Comparison of ENCODE assay signal across 1 cellular context in the genomic region with DNA sequence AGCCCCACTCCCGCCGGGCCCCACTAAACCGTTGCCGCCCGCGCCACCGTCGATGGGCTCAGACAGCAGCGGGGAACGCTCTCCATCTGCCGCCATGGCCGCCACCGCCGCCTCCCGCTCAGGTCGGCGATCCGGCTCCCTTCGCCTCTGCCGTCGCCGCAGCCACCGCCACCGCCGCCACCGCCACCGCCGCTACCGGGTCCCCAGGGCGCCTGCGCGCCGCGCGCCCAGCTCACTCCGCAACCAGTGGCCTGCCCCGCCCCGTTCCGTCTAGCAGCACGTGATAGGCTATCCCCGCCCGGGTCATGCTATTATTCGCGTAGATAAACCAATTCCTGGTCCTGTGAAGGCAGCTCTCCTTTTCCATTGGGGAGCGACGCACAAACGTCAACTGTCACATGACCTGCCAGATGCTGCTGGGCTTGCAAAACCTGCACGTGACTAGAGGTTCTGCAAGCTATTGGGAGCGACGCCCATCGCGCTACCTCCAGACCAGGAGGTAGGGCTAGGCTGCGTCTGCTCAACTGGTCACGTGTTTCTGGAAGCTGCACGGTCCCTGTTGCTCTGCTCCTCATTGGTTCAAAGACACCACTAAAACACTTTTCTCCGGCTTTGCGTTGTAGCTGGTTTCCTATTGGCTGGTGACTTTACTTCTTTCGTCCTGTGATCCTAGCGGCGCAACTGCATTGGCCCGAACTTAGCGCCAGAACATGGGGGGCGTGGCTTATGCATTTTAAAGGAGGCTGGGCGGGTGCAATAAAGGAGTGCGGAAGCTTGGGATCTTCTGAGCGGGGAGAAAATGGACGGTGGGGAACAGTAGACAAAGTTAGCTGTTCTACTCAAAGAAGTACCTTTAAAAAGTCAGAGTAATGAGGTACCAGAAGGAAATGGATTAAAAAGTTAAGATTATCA.
A peak's percentile ranks its signal among the peaks of the same experiment; 100 is the strongest.
TF ChIP-seq lines count a peak whose summit lies in the region.

A gene (minus strand): TSS at position 205 of the 912 bp plus-strand sequence. CDS start 109 bp downstream, at position 96.

TF ChIP-seq in HepG2, 621 proteins besides CTCF, POLR2A, EP300 and RAD21 (continued from another document and continues in another):
- TF ChIP-seq, protein P1, sequence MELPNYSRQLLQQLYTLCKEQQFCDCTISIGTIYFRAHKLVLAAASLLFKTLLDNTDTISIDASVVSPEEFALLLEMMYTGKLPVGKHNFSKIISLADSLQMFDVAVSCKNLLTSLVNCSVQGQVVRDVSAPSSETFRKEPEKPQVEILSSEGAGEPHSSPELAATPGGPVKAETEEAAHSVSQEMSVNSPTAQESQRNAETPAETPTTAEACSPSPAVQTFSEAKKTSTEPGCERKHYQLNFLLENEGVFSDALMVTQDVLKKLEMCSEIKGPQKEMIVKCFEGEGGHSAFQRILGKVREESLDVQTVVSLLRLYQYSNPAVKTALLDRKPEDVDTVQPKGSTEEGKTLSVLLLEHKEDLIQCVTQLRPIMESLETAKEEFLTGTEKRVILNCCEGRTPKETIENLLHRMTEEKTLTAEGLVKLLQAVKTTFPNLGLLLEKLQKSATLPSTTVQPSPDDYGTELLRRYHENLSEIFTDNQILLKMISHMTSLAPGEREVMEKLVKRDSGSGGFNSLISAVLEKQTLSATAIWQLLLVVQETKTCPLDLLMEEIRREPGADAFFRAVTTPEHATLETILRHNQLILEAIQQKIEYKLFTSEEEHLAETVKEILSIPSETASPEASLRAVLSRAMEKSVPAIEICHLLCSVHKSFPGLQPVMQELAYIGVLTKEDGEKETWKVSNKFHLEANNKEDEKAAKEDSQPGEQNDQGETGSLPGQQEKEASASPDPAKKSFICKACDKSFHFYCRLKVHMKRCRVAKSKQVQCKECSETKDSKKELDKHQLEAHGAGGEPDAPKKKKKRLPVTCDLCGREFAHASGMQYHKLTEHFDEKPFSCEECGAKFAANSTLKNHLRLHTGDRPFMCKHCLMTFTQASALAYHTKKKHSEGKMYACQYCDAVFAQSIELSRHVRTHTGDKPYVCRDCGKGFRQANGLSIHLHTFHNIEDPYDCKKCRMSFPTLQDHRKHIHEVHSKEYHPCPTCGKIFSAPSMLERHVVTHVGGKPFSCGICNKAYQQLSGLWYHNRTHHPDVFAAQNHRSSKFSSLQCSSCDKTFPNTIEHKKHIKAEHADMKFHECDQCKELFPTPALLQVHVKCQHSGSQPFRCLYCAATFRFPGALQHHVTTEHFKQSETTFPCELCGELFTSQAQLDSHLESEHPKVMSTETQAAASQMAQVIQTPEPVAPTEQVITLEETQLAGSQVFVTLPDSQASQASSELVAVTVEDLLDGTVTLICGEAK (IDR thresholded peaks at IDR 0.05) = no peak
- TF ChIP-seq, protein P1 (CRISPR knock-in tag; IDR thresholded peaks at IDR 0.05) = peak; percentile 70; the same call in 1 of the 2 replicates
- no peak; the same call in 1 of the 2 replicates for TF ChIP-seq ZNF569 (CRISPR knock-in tag; IDR thresholded peaks at IDR 0.05; ENCODE audit: borderline replicate concordance)
- peak; percentile 68; the same call in 1 of the 2 replicates for TF ChIP-seq WIZ (CRISPR knock-in tag; IDR thresholded peaks at IDR 0.05)
- no peak for TF ChIP-seq ZNF20 (CRISPR knock-in tag; IDR thresholded peaks at IDR 0.05)
- TF ChIP-seq BCL6 (CRISPR knock-in tag; IDR thresholded peaks at IDR 0.05) = peak; percentile 68
- TF ChIP-seq, protein P2, sequence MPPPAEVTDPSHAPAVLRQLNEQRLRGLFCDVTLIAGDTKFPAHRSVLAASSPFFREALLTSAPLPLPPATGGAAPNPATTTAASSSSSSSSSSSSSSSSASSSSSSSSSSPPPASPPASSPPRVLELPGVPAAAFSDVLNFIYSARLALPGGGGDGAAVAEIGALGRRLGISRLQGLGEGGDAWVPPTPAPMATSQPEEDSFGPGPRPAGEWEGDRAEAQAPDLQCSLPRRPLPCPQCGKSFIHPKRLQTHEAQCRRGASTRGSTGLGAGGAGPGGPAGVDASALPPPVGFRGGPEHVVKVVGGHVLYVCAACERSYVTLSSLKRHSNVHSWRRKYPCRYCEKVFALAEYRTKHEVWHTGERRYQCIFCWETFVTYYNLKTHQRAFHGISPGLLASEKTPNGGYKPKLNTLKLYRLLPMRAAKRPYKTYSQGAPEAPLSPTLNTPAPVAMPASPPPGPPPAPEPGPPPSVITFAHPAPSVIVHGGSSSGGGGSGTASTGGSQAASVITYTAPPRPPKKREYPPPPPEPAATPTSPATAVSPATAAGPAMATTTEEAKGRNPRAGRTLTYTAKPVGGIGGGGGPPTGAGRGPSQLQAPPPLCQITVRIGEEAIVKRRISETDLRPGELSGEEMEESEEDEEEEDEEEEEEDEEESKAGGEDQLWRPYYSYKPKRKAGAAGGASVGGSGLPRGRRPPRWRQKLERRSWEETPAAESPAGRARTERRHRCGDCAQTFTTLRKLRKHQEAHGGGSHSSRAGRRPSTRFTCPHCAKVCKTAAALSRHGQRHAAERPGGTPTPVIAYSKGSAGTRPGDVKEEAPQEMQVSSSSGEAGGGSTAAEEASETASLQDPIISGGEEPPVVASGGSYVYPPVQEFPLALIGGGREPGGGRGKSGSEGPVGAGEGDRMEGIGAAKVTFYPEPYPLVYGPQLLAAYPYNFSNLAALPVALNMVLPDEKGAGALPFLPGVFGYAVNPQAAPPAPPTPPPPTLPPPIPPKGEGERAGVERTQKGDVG (CRISPR knock-in tag; IDR thresholded peaks at IDR 0.05; ENCODE audit: borderline replicate concordance) = peak; percentile 12; the same call in 1 of the 2 replicates
- TF ChIP-seq DNMT1 (CRISPR knock-in tag; IDR thresholded peaks at IDR 0.05) = no peak
- TF ChIP-seq, protein P3, sequence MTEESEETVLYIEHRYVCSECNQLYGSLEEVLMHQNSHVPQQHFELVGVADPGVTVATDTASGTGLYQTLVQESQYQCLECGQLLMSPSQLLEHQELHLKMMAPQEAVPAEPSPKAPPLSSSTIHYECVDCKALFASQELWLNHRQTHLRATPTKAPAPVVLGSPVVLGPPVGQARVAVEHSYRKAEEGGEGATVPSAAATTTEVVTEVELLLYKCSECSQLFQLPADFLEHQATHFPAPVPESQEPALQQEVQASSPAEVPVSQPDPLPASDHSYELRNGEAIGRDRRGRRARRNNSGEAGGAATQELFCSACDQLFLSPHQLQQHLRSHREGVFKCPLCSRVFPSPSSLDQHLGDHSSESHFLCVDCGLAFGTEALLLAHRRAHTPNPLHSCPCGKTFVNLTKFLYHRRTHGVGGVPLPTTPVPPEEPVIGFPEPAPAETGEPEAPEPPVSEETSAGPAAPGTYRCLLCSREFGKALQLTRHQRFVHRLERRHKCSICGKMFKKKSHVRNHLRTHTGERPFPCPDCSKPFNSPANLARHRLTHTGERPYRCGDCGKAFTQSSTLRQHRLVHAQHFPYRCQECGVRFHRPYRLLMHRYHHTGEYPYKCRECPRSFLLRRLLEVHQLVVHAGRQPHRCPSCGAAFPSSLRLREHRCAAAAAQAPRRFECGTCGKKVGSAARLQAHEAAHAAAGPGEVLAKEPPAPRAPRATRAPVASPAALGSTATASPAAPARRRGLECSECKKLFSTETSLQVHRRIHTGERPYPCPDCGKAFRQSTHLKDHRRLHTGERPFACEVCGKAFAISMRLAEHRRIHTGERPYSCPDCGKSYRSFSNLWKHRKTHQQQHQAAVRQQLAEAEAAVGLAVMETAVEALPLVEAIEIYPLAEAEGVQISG (CRISPR knock-in tag; IDR thresholded peaks at IDR 0.05) = peak; percentile 91
- TF ChIP-seq RCOR2 (CRISPR knock-in tag; IDR thresholded peaks at IDR 0.05) = no peak; the same call in 1 of the 2 replicates
- no peak for TF ChIP-seq RBAK (CRISPR knock-in tag; IDR thresholded peaks at IDR 0.05)
- no peak for TF ChIP-seq ZNF382 (CRISPR knock-in tag; IDR thresholded peaks at IDR 0.05; ENCODE audit: borderline replicate concordance)
- TF ChIP-seq ZNF101 (CRISPR knock-in tag; IDR thresholded peaks at IDR 0.05; ENCODE audit: borderline replicate concordance, low read depth) = peak; percentile 83; the same call in 1 of the 2 replicates
- no peak for TF ChIP-seq NFE2 (CRISPR knock-in tag; IDR thresholded peaks at IDR 0.05)
- TF ChIP-seq, protein P4, sequence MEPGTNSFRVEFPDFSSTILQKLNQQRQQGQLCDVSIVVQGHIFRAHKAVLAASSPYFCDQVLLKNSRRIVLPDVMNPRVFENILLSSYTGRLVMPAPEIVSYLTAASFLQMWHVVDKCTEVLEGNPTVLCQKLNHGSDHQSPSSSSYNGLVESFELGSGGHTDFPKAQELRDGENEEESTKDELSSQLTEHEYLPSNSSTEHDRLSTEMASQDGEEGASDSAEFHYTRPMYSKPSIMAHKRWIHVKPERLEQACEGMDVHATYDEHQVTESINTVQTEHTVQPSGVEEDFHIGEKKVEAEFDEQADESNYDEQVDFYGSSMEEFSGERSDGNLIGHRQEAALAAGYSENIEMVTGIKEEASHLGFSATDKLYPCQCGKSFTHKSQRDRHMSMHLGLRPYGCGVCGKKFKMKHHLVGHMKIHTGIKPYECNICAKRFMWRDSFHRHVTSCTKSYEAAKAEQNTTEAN (CRISPR knock-in tag; conservative IDR thresholded peaks at IDR 0.05) = peak; percentile 93
- no peak for TF ChIP-seq ZNF562 (CRISPR knock-in tag; IDR thresholded peaks at IDR 0.05; ENCODE audit: borderline replicate concordance)
- no peak for TF ChIP-seq SP1 (IDR thresholded peaks at IDR 0.05)
- peak; percentile 81 for TF ChIP-seq SP1 (CRISPR knock-in tag; IDR thresholded peaks at IDR 0.05)
- peak; percentile 92 for TF ChIP-seq CREB1 (IDR thresholded peaks at IDR 0.05)
- TF ChIP-seq CREB1 (CRISPR knock-in tag; IDR thresholded peaks at IDR 0.05) = peak; percentile 96
- TF ChIP-seq ZNF761 (CRISPR knock-in tag; conservative IDR thresholded peaks at IDR 0.05) = peak; percentile 71; the same call in 1 of the 2 replicates
- peak; percentile 82; the same call in 1 of the 2 replicates for TF ChIP-seq SIN3A (IDR thresholded peaks at IDR 0.05; ENCODE audit: borderline replicate concordance, low read depth, low read length)
- TF ChIP-seq ESRRA (CRISPR knock-in tag; IDR thresholded peaks at IDR 0.05; ENCODE audit: low read depth) = peak; percentile 73
- TF ChIP-seq, protein P5, sequence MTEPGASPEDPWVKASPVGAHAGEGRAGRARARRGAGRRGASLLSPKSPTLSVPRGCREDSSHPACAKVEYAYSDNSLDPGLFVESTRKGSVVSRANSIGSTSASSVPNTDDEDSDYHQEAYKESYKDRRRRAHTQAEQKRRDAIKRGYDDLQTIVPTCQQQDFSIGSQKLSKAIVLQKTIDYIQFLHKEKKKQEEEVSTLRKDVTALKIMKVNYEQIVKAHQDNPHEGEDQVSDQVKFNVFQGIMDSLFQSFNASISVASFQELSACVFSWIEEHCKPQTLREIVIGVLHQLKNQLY (CRISPR knock-in tag; IDR thresholded peaks at IDR 0.05) = peak; percentile 92
- no peak; the same call in 1 of the 2 replicates for TF ChIP-seq ZFP36L2 (CRISPR knock-in tag; IDR thresholded peaks at IDR 0.05)
- TF ChIP-seq HDAC2 (CRISPR knock-in tag; IDR thresholded peaks at IDR 0.05) = peak; percentile 93
- TF ChIP-seq NPAS2 (CRISPR knock-in tag; IDR thresholded peaks at IDR 0.05; ENCODE audit: borderline replicate concordance) = no peak
- peak; percentile 66; the same call in 1 of the 2 replicates for TF ChIP-seq SIX4 (CRISPR knock-in tag; IDR thresholded peaks at IDR 0.05)
- peak; percentile 89 for TF ChIP-seq NR2C2 (CRISPR knock-in tag; IDR thresholded peaks at IDR 0.05; ENCODE audit: borderline replicate concordance)
- TF ChIP-seq ZNF138 (CRISPR knock-in tag; IDR thresholded peaks at IDR 0.05; ENCODE audit: low read depth) = peak; percentile 91; the same call in 1 of the 2 replicates
- TF ChIP-seq, protein P6, sequence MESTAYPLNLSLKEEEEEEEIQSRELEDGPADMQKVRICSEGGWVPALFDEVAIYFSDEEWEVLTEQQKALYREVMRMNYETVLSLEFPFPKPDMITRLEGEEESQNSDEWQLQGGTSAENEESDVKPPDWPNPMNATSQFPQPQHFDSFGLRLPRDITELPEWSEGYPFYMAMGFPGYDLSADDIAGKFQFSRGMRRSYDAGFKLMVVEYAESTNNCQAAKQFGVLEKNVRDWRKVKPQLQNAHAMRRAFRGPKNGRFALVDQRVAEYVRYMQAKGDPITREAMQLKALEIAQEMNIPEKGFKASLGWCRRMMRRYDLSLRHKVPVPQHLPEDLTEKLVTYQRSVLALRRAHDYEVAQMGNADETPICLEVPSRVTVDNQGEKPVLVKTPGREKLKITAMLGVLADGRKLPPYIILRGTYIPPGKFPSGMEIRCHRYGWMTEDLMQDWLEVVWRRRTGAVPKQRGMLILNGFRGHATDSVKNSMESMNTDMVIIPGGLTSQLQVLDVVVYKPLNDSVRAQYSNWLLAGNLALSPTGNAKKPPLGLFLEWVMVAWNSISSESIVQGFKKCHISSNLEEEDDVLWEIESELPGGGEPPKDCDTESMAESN (CRISPR knock-in tag; conservative IDR thresholded peaks at IDR 0.05) = peak; percentile 87; the same call in 1 of the 2 replicates
